ENCODE assay signal across 18 cellular contexts in the genomic region with DNA sequence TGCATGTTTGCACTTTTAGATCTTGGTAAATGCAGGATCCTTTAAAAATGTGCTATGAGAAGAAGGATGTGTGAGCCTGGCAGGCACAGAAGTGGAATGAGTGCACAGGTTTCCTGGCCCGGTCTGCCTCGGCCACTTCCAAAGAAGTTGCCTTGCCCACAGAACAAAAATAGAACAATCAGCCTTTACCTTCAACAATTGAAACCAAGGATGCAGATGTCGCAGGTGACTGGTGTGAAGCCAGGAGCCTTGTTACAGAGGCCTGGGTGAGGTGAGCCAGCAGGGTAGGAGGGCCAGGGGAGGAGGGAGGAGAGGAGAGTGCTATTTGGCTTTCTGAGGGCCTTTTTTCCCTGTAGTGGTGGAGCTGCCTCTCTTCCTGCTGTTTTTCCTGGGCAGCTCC.
DNase-seq lines count a peak whose midpoint lies in the region; ATAC-seq and TF ChIP-seq lines count a peak whose summit lies in the region.
"Had no signal": no experiment of that assay in that cellular context is flagged by ENCODE, and none has a peak within 500 bp of the region (broad histone marks: within the 10 kb centered on the region; RNA-seq: fewer than 3 reads in every experiment).

No MANE protein-coding gene starts in this region.

- peak overlapping the region; percentile 71 for H3K9ac ChIP-seq in skeletal muscle satellite cell (ENCODE audit: low read depth, low read length)
- no peak overlapping the region for H3K9ac ChIP-seq in H9 (ENCODE audit: extremely low read depth, insufficient read length, low read length)

- H3K9me2 ChIP-seq in GM23338 (ENCODE audit: insufficient read depth): peaks cover 4% of the 10 kb centered on the region; the same call in 1 of the 2 replicates
- no peaks in the 10 kb centered on the region for H3K9me2 ChIP-seq in hepatocyte (replicated peaks; ENCODE audit: insufficient read depth)

- no peak overlapping the region for H3K4me3 ChIP-seq in GM23338
- no peak overlapping the region for H3K4me3 ChIP-seq in ascending aorta
- no peak overlapping the region for H3K4me3 ChIP-seq in hepatocyte
- peak overlapping the region; percentile 5 for H3K4me3 ChIP-seq in skeletal muscle satellite cell (ENCODE audit: low read length)
- H3K4me3 ChIP-seq: esophagus squamous epithelium, pancreas, testis had no signal

- H4K20me1 ChIP-seq in GM23338 (replicated peaks; ENCODE audit: insufficient read depth): no peaks in the 10 kb centered on the region
- H4K20me1 ChIP-seq in hepatocyte (ENCODE audit: insufficient read depth, poor library complexity, severe bottlenecking): no peaks in the 10 kb centered on the region
- H4K20me1 ChIP-seq in H9 (ENCODE audit: control insufficient read depth, insufficient read depth, insufficient read length): no peaks in the 10 kb centered on the region

- no peaks in the 10 kb centered on the region for H3F3A ChIP-seq in GM23338 (replicated peaks; ENCODE audit: low read depth)

- no peak overlapping the region for H4K8ac ChIP-seq in H9 (replicated peaks; ENCODE audit: insufficient read length, low read depth, low read length)

- H2AFZ ChIP-seq in GM23338 (peak overlapping the region; percentile 81), hepatocyte (no peak overlapping the region), H9 (ENCODE audit: low read length) (no peak overlapping the region)

- H3K4me2 ChIP-seq in GM23338 (no peak overlapping the region), hepatocyte (no peak overlapping the region), skeletal muscle satellite cell (ENCODE audit: low read length) (peak overlapping the region; percentile 34), H9 (ENCODE audit: insufficient read depth, insufficient read length, low read length) (no peak overlapping the region)

- no peak overlapping the region for H3K27ac Mint-ChIP-seq in GM23338
- peak overlapping the region in 1 of 3 experiments; percentile 44; a peak in 1 of 7 replicates for H3K27ac Mint-ChIP-seq in H9
- H3K27ac Mint-ChIP-seq: activated naive CD8-positive, alpha-beta T cell treated with anti-CD3 and anti-CD28 coated beads, Interleukin-2, amount 50 U/mL, for 24 hours; T-helper 1 cell treated with Interleukin-12 subunit alpha and Interleukin-12 subunit beta and Interleukin-4 antibody, amounts not matched to agents 30 μg/mL and 1 μg/mL, for 36 hours had no signal

- ATAC-seq in GM23338: peak; percentile 74
- ATAC-seq in omental fat pad (ENCODE audit: low FRiP score): no peak
- no peak for ATAC-seq in GM18498 (IDR thresholded peaks at IDR 0.05; ENCODE audit: unreplicated experiment)

- no peaks in the 10 kb centered on the region for H3K36me3 ChIP-seq in GM23338 (ENCODE audit: insufficient read depth)
- no peaks in the 10 kb centered on the region for H3K36me3 ChIP-seq in ascending aorta
- no peaks in the 10 kb centered on the region for H3K36me3 ChIP-seq in hepatocyte (replicated peaks; ENCODE audit: insufficient read depth, low read depth)
- no peaks in the 10 kb centered on the region for H3K36me3 ChIP-seq in skeletal muscle satellite cell (ENCODE audit: insufficient read depth, low read length)
- H3K36me3 ChIP-seq: esophagus squamous epithelium, pancreas had no signal

- H3K27ac ChIP-seq in GM23338 (ENCODE audit: low read depth) (0 out of 2 replicates have a peak overlapping the region, but pooled peaks have one; percentile 55), ascending aorta (peak overlapping the region; percentile 43 to 55), hepatocyte (peak overlapping the region; percentile 81), H9 (ENCODE audit: insufficient read length, low read depth, low read length) (no peak overlapping the region)
- H3K27ac ChIP-seq: pancreas, testis had no signal

- H2BK15ac ChIP-seq in H9 (ENCODE audit: low read depth, low read length): no peak overlapping the region

- no peak overlapping the region for H4K5ac ChIP-seq in H9 (ENCODE audit: insufficient read length, low read depth, low read length)

- no peak overlapping the region for H3K4ac ChIP-seq in H9 (ENCODE audit: low read depth, low read length)

- H3K4me1 Mint-ChIP-seq in GM23338 (peaks cover 18% of the 10 kb centered on the region), H9 (peaks cover 15 to 17% of the 10 kb centered on the region in 2 experiments)

- no peaks in the 10 kb centered on the region for H3K23me2 ChIP-seq in H9 (ENCODE audit: insufficient read length, low read depth, low read length, poor library complexity, severe bottlenecking)

- no peak overlapping the region for H4K91ac ChIP-seq in H9 (ENCODE audit: insufficient read length, low read depth, low read length)

- no peak overlapping the region for H3K18ac ChIP-seq in H9 (ENCODE audit: insufficient read length, low read depth, low read length)

- H3K27me3 ChIP-seq in GM23338 (ENCODE audit: insufficient read depth) (no peaks in the 10 kb centered on the region), ascending aorta (no peaks in the 10 kb centered on the region), hepatocyte (no peaks in the 10 kb centered on the region), skeletal muscle satellite cell (ENCODE audit: control insufficient read depth, insufficient read depth, low read length) (no peaks in the 10 kb centered on the region), H9 (ENCODE audit: insufficient read depth, low read length) (no peaks in the 10 kb centered on the region)
- H3K27me3 ChIP-seq: pancreas, testis had no signal

- peaks cover 2% of the 10 kb centered on the region for H3K27me3 Mint-ChIP-seq in GM23338 (ENCODE audit: insufficient read depth, low read depth, poor library complexity)
- no peaks in the 10 kb centered on the region; the same call in 1 of the 2 replicates for H3K27me3 Mint-ChIP-seq in H9 (ENCODE audit: low read depth)
- H3K27me3 Mint-ChIP-seq: activated naive CD8-positive, alpha-beta T cell treated with anti-CD3 and anti-CD28 coated beads, Interleukin-2, amount 50 U/mL, for 24 hours had no signal

- no peak overlapping the region for H3T11ph ChIP-seq in H9 (ENCODE audit: low read length)

- H3K79me2 ChIP-seq in GM23338 (replicated peaks; ENCODE audit: insufficient read depth) (no peaks in the 10 kb centered on the region), hepatocyte (no peaks in the 10 kb centered on the region), H9 (ENCODE audit: insufficient read depth, low read length) (no peaks in the 10 kb centered on the region)

- H3K23ac ChIP-seq in H9 (ENCODE audit: insufficient read length, low read depth, low read length): no peak overlapping the region

- no peak overlapping the region for H2BK20ac ChIP-seq in H9 (ENCODE audit: low read depth, low read length, poor library complexity, severe bottlenecking)

- intact Hi-C loops in ascending aorta (cut with DNase I): loop anchor here (2.0 kb wide), 1 partner anchor 22 kb away; no protein-coding TSS in a partner anchor

- H3K9me3 Mint-ChIP-seq in GM23338 (no peaks in the 10 kb centered on the region), H9 (no peaks in the 10 kb centered on the region)
- H3K9me3 Mint-ChIP-seq: activated naive CD8-positive, alpha-beta T cell treated with anti-CD3 and anti-CD28 coated beads, Interleukin-2, amount 50 U/mL, for 24 hours; T-helper 1 cell treated with Interleukin-12 subunit alpha and Interleukin-12 subunit beta and Interleukin-4 antibody, amounts not matched to agents 30 μg/mL and 1 μg/mL, for 36 hours had no signal

- peaks cover 5% of the 10 kb centered on the region; the same call in 1 of the 2 replicates for H3K4me1 ChIP-seq in GM23338 (ENCODE audit: insufficient read depth)
- peaks cover 2 to 7% of the 10 kb centered on the region in 2 donors for H3K4me1 ChIP-seq in ascending aorta
- peaks cover 26% of the 10 kb centered on the region for H3K4me1 ChIP-seq in hepatocyte (ENCODE audit: insufficient read depth)
- peaks cover 48% of the 10 kb centered on the region for H3K4me1 ChIP-seq in skeletal muscle satellite cell (ENCODE audit: control insufficient read depth, insufficient read depth, low read length)
- peaks cover 3% of the 10 kb centered on the region; the same call in 1 of the 2 replicates for H3K4me1 ChIP-seq in H9 (ENCODE audit: insufficient read depth, low read length)
- H3K4me1 ChIP-seq: pancreas, testis had no signal

- H3K56ac ChIP-seq in H9 (ENCODE audit: insufficient read length, low read depth, low read length): no peak overlapping the region

- no peak overlapping the region for H3K14ac ChIP-seq in H9 (ENCODE audit: insufficient read depth, low read length)

- H2BK120ac ChIP-seq in H9 (ENCODE audit: low read depth, low read length, poor library complexity, severe bottlenecking): no peak overlapping the region

- no peak overlapping the region for H2AK5ac ChIP-seq in H9 (ENCODE audit: insufficient read length, low read length)

- H3K36me3 Mint-ChIP-seq in GM23338 (ENCODE audit: low read depth) (no peaks in the 10 kb centered on the region), H9 (ENCODE audit: insufficient read depth in 1 of 3, low read depth in 3 of 3) (no peaks in the 10 kb centered on the region)

- WGBS in hepatocyte (ENCODE audit: low lambda C conversion rate, missing lambda C conversion rate): 78% methylated on average over 3 of the region's 3 CpGs
- no CpG with 5 or more reads among the region's 3 CpGs for WGBS in H9 (ENCODE audit: extremely low coverage, insufficient read length, low lambda C conversion rate)

- TF ChIP-seq CTCF in GM23338 (conservative IDR thresholded peaks at IDR 0.05; ENCODE audit: low read depth in 2 of 2) (no peak), ascending aorta (IDR thresholded peaks at IDR 0.05) (no peak), hepatocyte (IDR thresholded peaks at IDR 0.05; ENCODE audit: poor library complexity) (no peak), omental fat pad (IDR thresholded peaks at IDR 0.05) (no peak), H9 (conservative IDR thresholded peaks at IDR 0.05) (no peak)

- H2BK12ac ChIP-seq in H9 (ENCODE audit: insufficient read length, low read depth, low read length): no peak overlapping the region

- H3K9me3 ChIP-seq in ascending aorta (no peaks in the 10 kb centered on the region), hepatocyte (ENCODE audit: low read depth) (no peaks in the 10 kb centered on the region), skeletal muscle satellite cell (replicated peaks; ENCODE audit: low read length) (no peaks in the 10 kb centered on the region), H9 (ENCODE audit: control insufficient read depth, low read depth, low read length) (no peaks in the 10 kb centered on the region)
- H3K9me3 ChIP-seq: esophagus squamous epithelium, pancreas, testis had no signal

- H3K4me3 Mint-ChIP-seq in GM23338: no peak overlapping the region
- no peak overlapping the region for H3K4me3 Mint-ChIP-seq in H9
- H3K4me3 Mint-ChIP-seq: activated naive CD8-positive, alpha-beta T cell treated with anti-CD3 and anti-CD28 coated beads, Interleukin-2, amount 50 U/mL, for 24 hours; T-helper 1 cell treated with Interleukin-12 subunit alpha and Interleukin-12 subunit beta and Interleukin-4 antibody, amounts not matched to agents 30 μg/mL and 1 μg/mL, for 36 hours had no signal

- no peak overlapping the region for H2BK5ac ChIP-seq in H9 (ENCODE audit: insufficient read length, low read length)

- H3K79me1 ChIP-seq in H9 (ENCODE audit: insufficient read depth, low read depth, low read length, poor library complexity, severe bottlenecking): no peaks in the 10 kb centered on the region

- DNase-seq in GM23338 (ENCODE audit: low spot score) (peak; percentile 7), ascending aorta (ENCODE audit: low spot score in 2 of 2) (no peak), hepatocyte (ENCODE audit: low spot score) (no peak), omental fat pad (ENCODE audit: low spot score) (no peak), activated gamma-delta T cell (lab: John Stamatoyannopoulos, UW) (no peak), H9 (no peak)
- DNase-seq: activated CD4-positive, alpha-beta T cell treated with anti-CD3 and anti-CD28 coated beads for 1 hour; activated naive CD8-positive, alpha-beta T cell treated with anti-CD3 and anti-CD28 coated beads, Interleukin-2, amount 50 U/mL, for 24 hours; activated T-cell treated with anti-CD3 and anti-CD28 coated beads for 4 hours; esophagus squamous epithelium; NCI-H1105; NCI-H446; OCI-M1; pancreas; testis had no signal
